ENCODE assay signal across 1 cellular context in the genomic region with DNA sequence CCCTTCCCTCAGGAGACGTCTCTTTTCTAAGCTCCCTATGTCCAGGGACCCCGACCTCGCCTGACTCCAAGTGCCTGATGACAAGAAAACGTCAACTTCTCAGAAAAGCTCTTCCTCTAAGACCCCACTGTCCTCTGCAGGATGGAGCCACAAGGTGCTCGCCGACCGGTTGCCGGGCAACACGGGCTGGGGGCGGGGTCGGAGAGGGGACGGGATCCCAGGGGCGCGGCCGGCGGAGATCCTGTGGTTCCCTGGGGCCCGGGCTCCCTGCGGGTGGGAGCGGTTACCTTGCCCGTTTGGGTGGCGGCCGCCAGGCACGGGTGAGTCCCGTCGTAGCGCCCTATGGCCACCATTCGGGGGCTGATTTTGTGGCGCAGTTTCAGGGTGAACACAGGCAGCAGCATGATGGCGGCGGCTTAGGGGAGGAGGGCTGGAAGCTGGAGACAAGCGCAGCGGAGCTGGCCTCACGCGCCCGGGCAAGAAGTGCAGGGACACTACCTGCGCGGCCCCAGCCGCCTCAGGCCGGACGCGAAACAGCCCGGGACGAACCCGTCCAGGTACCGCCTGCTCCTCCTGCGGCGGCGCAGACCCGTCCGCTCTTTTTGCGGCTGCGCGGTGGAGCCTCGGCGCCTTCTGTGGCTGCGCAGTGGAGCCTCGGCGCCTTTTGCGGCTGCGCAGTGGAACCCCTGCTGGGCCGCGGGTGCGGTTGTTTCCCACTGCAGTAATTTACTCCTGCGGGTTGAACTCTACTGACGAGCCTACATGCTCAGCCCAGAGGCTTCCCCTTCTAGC.
TF ChIP-seq lines count a peak whose summit lies in the region.

A gene with protein sequence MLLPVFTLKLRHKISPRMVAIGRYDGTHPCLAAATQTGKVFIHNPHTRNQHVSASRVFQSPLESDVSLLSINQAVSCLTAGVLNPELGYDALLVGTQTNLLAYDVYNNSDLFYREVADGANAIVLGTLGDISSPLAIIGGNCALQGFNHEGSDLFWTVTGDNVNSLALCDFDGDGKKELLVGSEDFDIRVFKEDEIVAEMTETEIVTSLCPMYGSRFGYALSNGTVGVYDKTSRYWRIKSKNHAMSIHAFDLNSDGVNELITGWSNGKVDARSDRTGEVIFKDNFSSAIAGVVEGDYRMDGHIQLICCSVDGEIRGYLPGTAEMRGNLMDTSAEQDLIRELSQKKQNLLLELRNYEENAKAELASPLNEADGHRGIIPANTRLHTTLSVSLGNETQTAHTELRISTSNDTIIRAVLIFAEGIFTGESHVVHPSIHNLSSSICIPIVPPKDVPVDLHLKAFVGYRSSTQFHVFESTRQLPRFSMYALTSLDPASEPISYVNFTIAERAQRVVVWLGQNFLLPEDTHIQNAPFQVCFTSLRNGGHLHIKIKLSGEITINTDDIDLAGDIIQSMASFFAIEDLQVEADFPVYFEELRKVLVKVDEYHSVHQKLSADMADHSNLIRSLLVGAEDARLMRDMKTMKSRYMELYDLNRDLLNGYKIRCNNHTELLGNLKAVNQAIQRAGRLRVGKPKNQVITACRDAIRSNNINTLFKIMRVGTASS (minus strand): TSS at position 566 of the 792 bp plus-strand sequence. CDS start 162 bp downstream, at position 404.

TF ChIP-seq in HCT116, 20 proteins besides CTCF, POLR2A, EP300 and RAD21 (continued from another document):
- TF ChIP-seq, protein P1, sequence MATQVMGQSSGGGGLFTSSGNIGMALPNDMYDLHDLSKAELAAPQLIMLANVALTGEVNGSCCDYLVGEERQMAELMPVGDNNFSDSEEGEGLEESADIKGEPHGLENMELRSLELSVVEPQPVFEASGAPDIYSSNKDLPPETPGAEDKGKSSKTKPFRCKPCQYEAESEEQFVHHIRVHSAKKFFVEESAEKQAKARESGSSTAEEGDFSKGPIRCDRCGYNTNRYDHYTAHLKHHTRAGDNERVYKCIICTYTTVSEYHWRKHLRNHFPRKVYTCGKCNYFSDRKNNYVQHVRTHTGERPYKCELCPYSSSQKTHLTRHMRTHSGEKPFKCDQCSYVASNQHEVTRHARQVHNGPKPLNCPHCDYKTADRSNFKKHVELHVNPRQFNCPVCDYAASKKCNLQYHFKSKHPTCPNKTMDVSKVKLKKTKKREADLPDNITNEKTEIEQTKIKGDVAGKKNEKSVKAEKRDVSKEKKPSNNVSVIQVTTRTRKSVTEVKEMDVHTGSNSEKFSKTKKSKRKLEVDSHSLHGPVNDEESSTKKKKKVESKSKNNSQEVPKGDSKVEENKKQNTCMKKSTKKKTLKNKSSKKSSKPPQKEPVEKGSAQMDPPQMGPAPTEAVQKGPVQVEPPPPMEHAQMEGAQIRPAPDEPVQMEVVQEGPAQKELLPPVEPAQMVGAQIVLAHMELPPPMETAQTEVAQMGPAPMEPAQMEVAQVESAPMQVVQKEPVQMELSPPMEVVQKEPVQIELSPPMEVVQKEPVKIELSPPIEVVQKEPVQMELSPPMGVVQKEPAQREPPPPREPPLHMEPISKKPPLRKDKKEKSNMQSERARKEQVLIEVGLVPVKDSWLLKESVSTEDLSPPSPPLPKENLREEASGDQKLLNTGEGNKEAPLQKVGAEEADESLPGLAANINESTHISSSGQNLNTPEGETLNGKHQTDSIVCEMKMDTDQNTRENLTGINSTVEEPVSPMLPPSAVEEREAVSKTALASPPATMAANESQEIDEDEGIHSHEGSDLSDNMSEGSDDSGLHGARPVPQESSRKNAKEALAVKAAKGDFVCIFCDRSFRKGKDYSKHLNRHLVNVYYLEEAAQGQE (IDR thresholded peaks at IDR 0.05; ENCODE audit: low read depth) = no peak
- no peak for TF ChIP-seq SRF (IDR thresholded peaks at IDR 0.05; ENCODE audit: low read depth)
